Comparison of ENCODE assay signal across 29 cellular contexts in the genomic region with DNA sequence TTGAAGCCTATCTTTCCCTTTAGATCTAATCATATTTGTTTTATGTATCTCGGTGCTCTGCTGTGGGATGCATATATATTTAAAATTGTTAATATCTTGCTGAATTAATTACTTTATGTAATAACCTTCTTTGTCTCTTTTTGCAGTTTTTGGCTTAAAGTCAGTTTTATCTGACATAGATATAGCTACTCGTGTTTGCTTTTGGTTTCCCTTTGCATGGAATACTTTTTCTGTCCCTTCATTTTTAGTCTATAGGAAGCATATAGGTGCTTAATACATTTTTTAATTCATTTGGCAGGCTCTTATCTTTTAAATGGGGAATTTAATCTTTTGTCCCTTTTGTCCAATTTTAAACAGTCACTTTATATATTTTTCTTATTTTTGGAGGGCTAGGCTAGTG.
"Had no signal": no experiment of that assay in that cellular context is flagged by ENCODE, and none has a peak within 500 bp of the region (broad histone marks: within the 10 kb centered on the region; RNA-seq: fewer than 3 reads in every experiment).

No MANE protein-coding gene starts in this region.

- H3K4me1 ChIP-seq: adrenal gland, body of pancreas, colonic mucosa, gastrocnemius medialis, left ventricle myocardium inferior, testis had no signal

- H3K4me1 Mint-ChIP-seq: activated CD4-positive, alpha-beta T cell treated with anti-CD3 and anti-CD28 coated beads for 36 hours; activated naive CD8-positive, alpha-beta T cell treated with anti-CD3 and anti-CD28 coated beads for 36 hours had no signal

- H3K27ac ChIP-seq: adrenal gland, body of pancreas, colonic mucosa, epithelial cell of prostate, gastrocnemius medialis, left ventricle myocardium inferior, skin epidermis, testis had no signal

- H3K4me3 Mint-ChIP-seq: activated CD4-positive, alpha-beta T cell treated with anti-CD3 and anti-CD28 coated beads for 36 hours; activated naive CD4-positive, alpha-beta T cell treated with anti-CD3 and anti-CD28 coated beads for 36 hours; activated naive CD8-positive, alpha-beta T cell treated with anti-CD3 and anti-CD28 coated beads for 36 hours; nephron had no signal

- H3K27me3 ChIP-seq: adrenal gland, body of pancreas, colonic mucosa, gastrocnemius medialis, testis had no signal

- H3K36me3 Mint-ChIP-seq: activated naive CD8-positive, alpha-beta T cell treated with anti-CD3 and anti-CD28 coated beads for 36 hours had no signal

- DNase-seq: activated CD4-positive, alpha-beta T cell treated with anti-CD3 and anti-CD28 coated beads for 36 hours; activated CD4-positive, CD25-positive, alpha-beta regulatory T cell; activated CD8-positive, alpha-beta memory T cell treated with anti-CD3 and anti-CD28 coated beads for 24 hours; activated effector memory CD4-positive, alpha-beta T cell treated with anti-CD3 and anti-CD28 coated beads, Interleukin-2, amount 50 U/mL, for 16 hours; activated naive CD4-positive, alpha-beta T cell treated with anti-CD3 and anti-CD28 coated beads for 36 hours; activated naive CD8-positive, alpha-beta T cell treated with anti-CD3 and anti-CD28 coated beads for 36 hours; adrenal gland; aorta; body of pancreas; cerebellar nuclear complex; colonic mucosa; effector CD8-positive, alpha-beta T cell; gastrocnemius medialis; glutamatergic neuron; islet precursor cell; left ventricle myocardium inferior; mesendoderm; retina; stimulated activated CD4-positive, alpha-beta T cell treated with anti-CD3 and anti-CD28 coated beads, Interleukin-12 subunit alpha, Interleukin-12 subunit beta, amount 100 ng/mL, for 4 hours; stimulated activated CD4-positive, alpha-beta T cell treated with anti-CD3 and anti-CD28 coated beads, Interleukin-4, amount 100 ng/mL, for 1 hour; stimulated activated naive CD8-positive, alpha-beta T cell treated with anti-CD3 and anti-CD28 coated beads, Interleukin-15, Interleukin-2, amounts not matched to agents 100 U/mL and 50 U/mL, for 24 hours; testis; trophoblast cell had no signal

- H3K9me3 Mint-ChIP-seq: activated naive CD4-positive, alpha-beta T cell treated with anti-CD3 and anti-CD28 coated beads for 36 hours; activated naive CD8-positive, alpha-beta T cell treated with anti-CD3 and anti-CD28 coated beads for 36 hours; nephron had no signal

- H3K27me3 Mint-ChIP-seq: activated CD4-positive, alpha-beta T cell treated with anti-CD3 and anti-CD28 coated beads for 36 hours; progenitor cell of endocrine pancreas had no signal

- H3K27ac Mint-ChIP-seq: activated CD4-positive, alpha-beta T cell treated with anti-CD3 and anti-CD28 coated beads for 36 hours; activated naive CD4-positive, alpha-beta T cell treated with anti-CD3 and anti-CD28 coated beads for 36 hours; activated naive CD8-positive, alpha-beta T cell treated with anti-CD3 and anti-CD28 coated beads for 36 hours; nephron; progenitor cell of endocrine pancreas had no signal

- ATAC-seq: activated CD4-positive, alpha-beta T cell treated with anti-CD3 and anti-CD28 coated beads for 36 hours; body of pancreas; gastrocnemius medialis; sciatic nerve; stimulated activated naive CD8-positive, alpha-beta T cell treated with anti-CD3 and anti-CD28 coated beads, Interleukin-15, Interleukin-2, amounts not matched to agents 100 U/mL and 50 U/mL, for 24 hours had no signal

- H3K4me3 ChIP-seq: adrenal gland, body of pancreas, colonic mucosa, gastrocnemius medialis, left ventricle myocardium inferior, lung, skin epidermis, testis had no signal

- H3K36me3 ChIP-seq: adrenal gland, colonic mucosa, gastrocnemius medialis, left ventricle myocardium inferior had no signal

- H3K9me3 ChIP-seq: adrenal gland, body of pancreas, colonic mucosa, gastrocnemius medialis, left ventricle myocardium inferior, testis had no signal
